Comparison of ENCODE assay signal across 11 cellular contexts in the genomic region with DNA sequence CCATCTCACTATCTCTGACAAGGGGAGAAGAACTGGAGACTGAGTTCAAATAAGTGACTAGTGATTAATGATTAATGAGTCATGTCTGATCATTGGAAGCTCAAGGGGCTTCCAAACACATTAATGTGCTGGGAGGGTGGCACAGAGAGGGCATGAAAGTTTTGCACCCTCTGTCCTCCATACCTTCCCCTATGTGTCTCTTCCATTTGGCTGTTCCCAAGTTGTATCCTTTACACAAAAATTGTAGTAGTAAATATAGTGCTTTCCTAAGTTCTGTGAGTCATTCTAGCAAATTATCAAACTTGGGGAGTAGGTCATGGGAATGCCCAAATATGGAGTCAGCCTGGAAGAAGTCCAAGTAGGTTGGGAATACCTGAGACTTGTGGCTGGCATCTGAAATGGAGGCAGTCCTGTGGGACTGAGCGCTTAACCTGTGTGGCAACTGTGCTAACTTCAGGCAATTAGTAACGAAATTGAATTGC. TPM values are rescaled to one million over a fixed set of nuclear protein-coding genes. Genes with fewer than 3 reads are reported as not detected.
A peak's percentile ranks its signal among the peaks of the same experiment; 100 is the strongest.
DNase-seq lines count a peak whose midpoint lies in the region; ATAC-seq, FAIRE-seq and TF ChIP-seq lines count a peak whose summit lies in the region.
"Had no signal": no experiment of that assay in that cellular context is flagged by ENCODE, and none has a peak within 500 bp of the region (broad histone marks: within the 10 kb centered on the region; RNA-seq: fewer than 3 reads in every experiment).

No MANE protein-coding gene starts in this region.

- H3K9me3 ChIP-seq in DND-41 (ENCODE audit: insufficient read depth, low read length, severe bottlenecking) = no peaks in the 10 kb centered on the region
- no peaks in the 10 kb centered on the region for H3K9me3 ChIP-seq in H1 (ENCODE audit: insufficient read depth in 2 of 2, low read depth in 1 of 2, low read length in 1 of 2)
- H3K9me3 ChIP-seq in MG63 = no peaks in the 10 kb centered on the region; the same call in none of the 2 replicates
- H3K9me3 ChIP-seq: gastrocnemius medialis had no signal

- no peak overlapping the region for H3K23ac ChIP-seq in H1 (ENCODE audit: insufficient read length)
- no peak overlapping the region for H3K23ac ChIP-seq in mesendoderm (ENCODE audit: low read length)

- TF ChIP-seq POLR2A in H1 (IDR thresholded peaks at IDR 0.05; ENCODE audit: control extremely low read depth in 1 of 2, low read depth in 2 of 2, low read length in 2 of 2) = peak in 1 of 2 experiments; percentile 22; a peak in 1 of 3 replicates

- H3K4me1 ChIP-seq in DND-41 (ENCODE audit: insufficient read depth, low read length) = peaks cover 43% of the 10 kb centered on the region
- peaks cover 0 to 6% (median 2%) of the 10 kb centered on the region in 4 experiments; a peak in 3 of 7 replicates for H3K4me1 ChIP-seq in H1 (replicated peaks in 1 of 4; ENCODE audit: control insufficient read depth in 3 of 4, insufficient read depth in 4 of 4, low read length in 3 of 4)
- H3K4me1 ChIP-seq in mesendoderm (ENCODE audit: control insufficient read depth, low read depth, low read length) = peaks cover 4% of the 10 kb centered on the region

- H4K5ac ChIP-seq in H1 (ENCODE audit: insufficient read length, low read depth, low read length) (no peak overlapping the region), mesendoderm (ENCODE audit: low read length) (no peak overlapping the region)

- no peak overlapping the region for H2AFZ ChIP-seq in DND-41 (ENCODE audit: low read depth, low read length)
- H2AFZ ChIP-seq in H1 (ENCODE audit: low read length) = no peak overlapping the region

- intact Hi-C loops in Right ventricle myocardium inferior (cut with DNase I) = no loop called here

- no peaks in the 10 kb centered on the region for H3K79me1 ChIP-seq in H1 (ENCODE audit: low read depth, low read length)
- H3K79me1 ChIP-seq in mesendoderm (ENCODE audit: low read length) = peaks cover 6% of the 10 kb centered on the region

- no peak for ATAC-seq in DND-41 (ENCODE audit: insufficient read depth, low read depth)
- ATAC-seq in Right ventricle myocardium inferior = no peak
- ATAC-seq: gastrocnemius medialis had no signal

- in situ Hi-C loops in KBM-7 (cut with MboI; ENCODE audit: low pct_unique_long_range_greater_than_20kb, low sequenced_read_pairs) = no loop called here

- no peak overlapping the region for H3K9ac ChIP-seq in DND-41 (ENCODE audit: low read depth, low read length)
- H3K9ac ChIP-seq in H1 (replicated peaks in 1 of 4; ENCODE audit: extremely low read depth in 1 of 4, low read depth in 3 of 4, low read length in 3 of 4) = no peak overlapping the region
- H3K9ac ChIP-seq in mesendoderm (ENCODE audit: low read length) = no peak overlapping the region

- CTCF ChIA-PET in H1 (lab: Charles Lee; ENCODE audit: partially characterized antibody) = interaction anchor here (0.6 to 2.7 kb wide), 2 partner anchors 11 to 49 kb away, joined by 3 to 8 read pairs; no protein-coding TSS in a partner anchor

- no peak overlapping the region for H3K56ac ChIP-seq in H1 (replicated peaks; ENCODE audit: insufficient read length, low read depth, low read length)
- H3K56ac ChIP-seq in mesendoderm (ENCODE audit: low read length) = no peak overlapping the region

- H3K4ac ChIP-seq in H1 (replicated peaks; ENCODE audit: insufficient read length, low read depth, low read length) (no peak overlapping the region), mesendoderm (ENCODE audit: low read depth, low read length) (no peak overlapping the region)

- H2AK5ac ChIP-seq in H1 (ENCODE audit: low read depth, low read length) (peak overlapping the region; percentile 17; the same call in 1 of the 2 replicates), mesendoderm (ENCODE audit: low read length) (no peak overlapping the region)

- H3K4me3 ChIP-seq in DND-41 (ENCODE audit: low read depth in 1 of 2, low read length in 2 of 2) = 0 out of 4 replicates have a peak overlapping the region, but pooled peaks of 1 of the 2 experiments have one; percentile 21
- H3K4me3 ChIP-seq in H1 (ENCODE audit: extremely low read depth in 1 of 4, insufficient read depth in 2 of 4, low read depth in 3 of 4, low read length in 4 of 4) = 0 out of 8 replicates have a peak overlapping the region, but pooled peaks of 1 of the 4 experiments have one; percentile 14
- H3K4me3 ChIP-seq in mesendoderm (ENCODE audit: low read length) = no peak overlapping the region
- no peak overlapping the region for H3K4me3 ChIP-seq in MG63
- H3K4me3 ChIP-seq: gastrocnemius medialis had no signal

- TF ChIP-seq CTCF in DND-41 (IDR thresholded peaks at IDR 0.05; ENCODE audit: borderline replicate concordance, extremely low read depth, low read length, poor library complexity, severe bottlenecking) (no peak), H1 (IDR thresholded peaks at IDR 0.05; ENCODE audit: control extremely low read depth in 1 of 3, insufficient read depth in 1 of 3, low read depth in 1 of 3, low read length in 3 of 3) (no peak), GM20000 (IDR thresholded peaks at IDR 0.05; ENCODE audit: extremely low read depth, missing control alignments) (no peak)

- H2BK20ac ChIP-seq in H1 (ENCODE audit: low read length) = no peak overlapping the region

- H4K91ac ChIP-seq in H1 (replicated peaks; ENCODE audit: insufficient read length, low read length) = no peak overlapping the region

- no peaks in the 10 kb centered on the region; the same call in 1 of the 2 replicates for H4K20me1 ChIP-seq in DND-41 (ENCODE audit: insufficient read depth, low read length)
- H4K20me1 ChIP-seq in H1 (replicated peaks in 1 of 2; ENCODE audit: control insufficient read depth in 1 of 2, insufficient read depth in 2 of 2, low read length in 2 of 2) = peaks cover 0 to 3% of the 10 kb centered on the region in 2 experiments

- no peak overlapping the region for H3K14ac ChIP-seq in H1 (ENCODE audit: insufficient read length)

- no peak for DNase-seq in DND-41
- peak; percentile 74 for DNase-seq in LoVo (ENCODE audit: low spot score)
- no peak for DNase-seq in H1 (ENCODE audit: low read depth in 1 of 2, low spot score in 2 of 2)
- peak; percentile 63 for DNase-seq in mesendoderm
- DNase-seq in MG63 = no peak
- DNase-seq in KBM-7 = no peak
- DNase-seq in GM20000 (ENCODE audit: low spot score) = no peak
- DNase-seq in Right ventricle myocardium inferior (ENCODE audit: missing footprints) = no peak
- DNase-seq: gastrocnemius medialis, posterior cingulate gyrus had no signal

- H3K23me2 ChIP-seq in H1 (ENCODE audit: low read depth, low read length) = peaks cover 3% of the 10 kb centered on the region

- no peak overlapping the region for H2BK120ac ChIP-seq in H1 (replicated peaks; ENCODE audit: low read depth, low read length)
- no peak overlapping the region for H2BK120ac ChIP-seq in mesendoderm (ENCODE audit: low read depth, low read length)

- 88% methylated on average over 2 of the region's 2 CpGs; no CpG with 5 or more reads in 1 of the 2 experiments for WGBS in H1 (ENCODE audit: extremely low coverage in 1 of 2, insufficient coverage in 1 of 2, insufficient read length in 1 of 2, insufficient replicate concordance in 2 of 2, low coverage in 1 of 2, low lambda C conversion rate in 2 of 2, missing lambda C conversion rate in 1 of 2), 2 experiments
- no CpG with 5 or more reads among the region's 2 CpGs for WGBS in mesendoderm (ENCODE audit: extremely low coverage, insufficient coverage, low lambda C conversion rate)

- no peak for FAIRE-seq in H1 (lab: Jason Lieb, UNC)
- FAIRE-seq: TTC549 had no signal

- peak overlapping the region; percentile 48 for H3K4me2 ChIP-seq in DND-41 (ENCODE audit: insufficient read depth, low read length)
- H3K4me2 ChIP-seq in H1 (ENCODE audit: insufficient read depth in 1 of 2, low read depth in 2 of 2, low read length in 2 of 2) = peak overlapping the region in 1 of 2 experiments; percentile 34; a peak in 2 of 4 replicates
- H3K4me2 ChIP-seq in mesendoderm (ENCODE audit: low read length) = no peak overlapping the region

- H3K27me3 ChIP-seq in DND-41 (ENCODE audit: insufficient read depth, low read length, poor library complexity) (no peaks in the 10 kb centered on the region), H1 (replicated peaks in 1 of 4; ENCODE audit: control insufficient read depth in 3 of 4, extremely low read depth in 1 of 4, insufficient read depth in 3 of 4, low read length in 3 of 4) (no peaks in the 10 kb centered on the region), mesendoderm (ENCODE audit: insufficient read depth, low read length, poor library complexity) (no peaks in the 10 kb centered on the region), MG63 (no peaks in the 10 kb centered on the region)
- H3K27me3 ChIP-seq: gastrocnemius medialis had no signal

- H2BK15ac ChIP-seq in H1 (ENCODE audit: low read length) (no peak overlapping the region), mesendoderm (replicated peaks; ENCODE audit: low read depth) (no peak overlapping the region)

- POLR2A ChIA-PET in H1 (lab: Charles Lee; ENCODE audit: partially characterized antibody) = interaction anchor here (1.0 to 4.8 kb wide), 4 partner anchors 13 to 44 kb away, joined by 3 to 26 read pairs (median 6); a partner anchor contains a TSS

- TF ChIP-seq RAD21 in H1 (IDR thresholded peaks at IDR 0.05 in 1 of 2, conservative IDR thresholded peaks at IDR 0.05 in 1 of 2; ENCODE audit: low read depth in 2 of 2, low read length in 2 of 2) = no peak

- no peak for TF ChIP-seq EP300 in H1 (IDR thresholded peaks at IDR 0.05; ENCODE audit: borderline replicate concordance in 1 of 2, low read depth in 2 of 2, low read length in 2 of 2)

- H3K18ac ChIP-seq in H1 (ENCODE audit: extremely low read depth, low read length) = no peak overlapping the region
- H3K18ac ChIP-seq in mesendoderm (ENCODE audit: low read length) = no peak overlapping the region

- H3K27ac ChIP-seq in DND-41 (ENCODE audit: low read length) = 0 out of 2 replicates have a peak overlapping the region, but pooled peaks have one; percentile 8
- H3K27ac ChIP-seq in H1 (ENCODE audit: low read depth, low read length) = no peak overlapping the region
- no peak overlapping the region for H3K27ac ChIP-seq in mesendoderm (ENCODE audit: low read depth, low read length)
- H3K27ac ChIP-seq: gastrocnemius medialis had no signal

- H3K79me2 ChIP-seq in DND-41 (ENCODE audit: insufficient read depth, low read length) = peaks cover 98% of the 10 kb centered on the region
- peaks cover 3 to 84% of the 10 kb centered on the region in 2 experiments; a peak in 3 of 4 replicates for H3K79me2 ChIP-seq in H1 (ENCODE audit: control insufficient read depth in 1 of 2, insufficient read depth in 2 of 2, low read length in 2 of 2)
- H3K79me2 ChIP-seq in mesendoderm (ENCODE audit: control insufficient read depth, insufficient read depth, low read length) = peaks cover 36% of the 10 kb centered on the region

- no peak overlapping the region for H2BK5ac ChIP-seq in H1 (ENCODE audit: low read depth, low read length)
- no peak overlapping the region for H2BK5ac ChIP-seq in mesendoderm (ENCODE audit: low read length)

- no peak overlapping the region for H4K8ac ChIP-seq in H1 (ENCODE audit: extremely low read depth, insufficient read depth, low read length)
- H4K8ac ChIP-seq in mesendoderm (ENCODE audit: low read depth, low read length) = no peak overlapping the region

- no peak overlapping the region for H2BK12ac ChIP-seq in H1 (ENCODE audit: low read depth, low read length)

- H3K36me3 ChIP-seq in DND-41 (ENCODE audit: insufficient read depth, low read length) (peaks cover 16% of the 10 kb centered on the region; the same call in 1 of the 2 replicates), H1 (ENCODE audit: control insufficient read depth in 2 of 4, insufficient read depth in 4 of 4, low read length in 3 of 4) (no peaks in the 10 kb centered on the region; a peak in 1 of 8 replicates), mesendoderm (ENCODE audit: control insufficient read depth, insufficient read depth, low read length) (no peaks in the 10 kb centered on the region), MG63 (peaks cover 9% of the 10 kb centered on the region)
- H3K36me3 ChIP-seq: gastrocnemius medialis had no signal

RNA-seq across cellular contexts. Expression of a gene that starts 4.1 kb away (rescaled TPM):
- total RNA-seq in H1 (2021; fragmentation: NEBNext Ultra II Directional; extraction: Animal tissue kit (Norgen Biotek cat#: 25700)) = 21.9 and 23.7 TPM in 2 replicates
- polyA plus RNA-seq in H1 (2011; rRNA removed) = 10.7 and 11.9 TPM in 2 replicates
- 16.0 TPM for polyA plus RNA-seq in H1 (2011; cell fraction: cytosol; rRNA removed)
- 10.3 TPM for polyA plus RNA-seq in H1 (2011; cell fraction: nucleus; rRNA removed)
- polyA plus RNA-seq in H1 (2012, experiment 1 of 2) = 15.2 to 33.0 TPM (median 21.7 TPM) in 4 replicates
- 11.6 TPM for polyA plus RNA-seq in H1 (2012, experiment 2 of 2)
- 45.1 TPM for polyA plus RNA-seq in H1 (2013, experiment 1 of 2)
- 44.9 TPM for polyA plus RNA-seq in H1 (2013, experiment 2 of 2)
- polyA minus RNA-seq in H1 (2011; rRNA and poly(A)+ RNA removed) = 2.7 and 7.3 TPM in 2 replicates
- polyA minus RNA-seq in H1 (2011; cell fraction: cytosol; rRNA and poly(A)+ RNA removed) = 8.1 TPM
- polyA minus RNA-seq in H1 (2011; cell fraction: nucleus; rRNA and poly(A)+ RNA removed) = 14.7 TPM
- polyA plus RNA-seq in mesendoderm (2013, experiment 1 of 2) = 53.9 TPM
- 54.8 TPM for polyA plus RNA-seq in mesendoderm (2013, experiment 2 of 2)
- total RNA-seq in MG63 (2014; rRNA removed; shearing (Covaris generic); ENCODE audit: low replicate concordance) = 10.2 and 22.6 TPM in 2 replicates
- 25.2 TPM for total RNA-seq in Right ventricle myocardium inferior

RNA-seq across cellular contexts. Expression of a gene that starts 22.4 kb away (rescaled TPM):
- 62.7 and 62.8 TPM in 2 replicates for total RNA-seq in H1 (2021; fragmentation: NEBNext Ultra II Directional; extraction: Animal tissue kit (Norgen Biotek cat#: 25700))
- 26.5 and 34.6 TPM in 2 replicates for polyA plus RNA-seq in H1 (2011; rRNA removed)
- polyA plus RNA-seq in H1 (2011; cell fraction: cytosol; rRNA removed) = 37.0 TPM
- 18.9 TPM for polyA plus RNA-seq in H1 (2011; cell fraction: nucleus; rRNA removed)
- polyA plus RNA-seq in H1 (2012, experiment 1 of 2) = 33.3 to 44.9 TPM (median 40.0 TPM) in 4 replicates
- 3.5 TPM for polyA plus RNA-seq in H1 (2012, experiment 2 of 2)
- 25.0 TPM for polyA plus RNA-seq in H1 (2013, experiment 1 of 2)
- polyA plus RNA-seq in H1 (2013, experiment 2 of 2) = 24.1 TPM
- 52.5 and 53.5 TPM in 2 replicates for polyA minus RNA-seq in H1 (2011; rRNA and poly(A)+ RNA removed)
- 43.4 TPM for polyA minus RNA-seq in H1 (2011; cell fraction: cytosol; rRNA and poly(A)+ RNA removed)
- polyA minus RNA-seq in H1 (2011; cell fraction: nucleus; rRNA and poly(A)+ RNA removed) = 117 TPM
- 30.5 TPM for polyA plus RNA-seq in mesendoderm (2013, experiment 1 of 2)
- polyA plus RNA-seq in mesendoderm (2013, experiment 2 of 2) = 31.4 TPM
- 26.2 and 35.0 TPM in 2 replicates for total RNA-seq in MG63 (2014; rRNA removed; shearing (Covaris generic); ENCODE audit: low replicate concordance)
- total RNA-seq in Right ventricle myocardium inferior = 93.9 TPM

RNA-seq across cellular contexts. Expression of a gene that starts 25.3 kb away (rescaled TPM):
- total RNA-seq in H1 (2021; fragmentation: NEBNext Ultra II Directional; extraction: Animal tissue kit (Norgen Biotek cat#: 25700)) = 0.52 TPM in 1 of 2 replicates, not detected in the other
- 0.20 and 0.54 TPM in 2 replicates for polyA plus RNA-seq in H1 (2011; rRNA removed)
- 0.32 TPM for polyA plus RNA-seq in H1 (2011; cell fraction: cytosol; rRNA removed)
- polyA plus RNA-seq in H1 (2011; cell fraction: nucleus; rRNA removed) = 0.53 TPM
- 0.84 to 1.00 TPM (median 0.87 TPM) in 4 replicates for polyA plus RNA-seq in H1 (2012, experiment 1 of 2)
- 0.52 TPM for polyA plus RNA-seq in H1 (2012, experiment 2 of 2)
- 0.49 TPM for polyA plus RNA-seq in H1 (2013, experiment 1 of 2)
- polyA plus RNA-seq in H1 (2013, experiment 2 of 2) = 0.39 TPM
- polyA minus RNA-seq in H1 (2011; rRNA and poly(A)+ RNA removed) = 0.16 and 0.80 TPM in 2 replicates
- polyA minus RNA-seq in H1 (2011; cell fraction: cytosol; rRNA and poly(A)+ RNA removed) = not detected
- not detected for polyA minus RNA-seq in H1 (2011; cell fraction: nucleus; rRNA and poly(A)+ RNA removed)
- polyA plus RNA-seq in mesendoderm (2013, experiment 1 of 2) = 0.37 TPM
- 0.35 TPM for polyA plus RNA-seq in mesendoderm (2013, experiment 2 of 2)
- 2.0 and 3.3 TPM in 2 replicates for total RNA-seq in MG63 (2014; rRNA removed; shearing (Covaris generic); ENCODE audit: low replicate concordance)
- 3.8 TPM for total RNA-seq in Right ventricle myocardium inferior

Comparison
In these comparisons a context has a peak if more than half of its experiments do, and no peak if none do; other contexts are left out.
1. DNase-seq: peak in LoVo (single experiment) and mesendoderm (single experiment); none in DND-41 (single experiment), H1 (0 of 2), MG63 (single experiment), KBM-7 (single experiment), GM20000 (single experiment) and Right ventricle myocardium inferior (single experiment).